21 cellular contexts compared by ENCODE assay signal in the genomic region with DNA sequence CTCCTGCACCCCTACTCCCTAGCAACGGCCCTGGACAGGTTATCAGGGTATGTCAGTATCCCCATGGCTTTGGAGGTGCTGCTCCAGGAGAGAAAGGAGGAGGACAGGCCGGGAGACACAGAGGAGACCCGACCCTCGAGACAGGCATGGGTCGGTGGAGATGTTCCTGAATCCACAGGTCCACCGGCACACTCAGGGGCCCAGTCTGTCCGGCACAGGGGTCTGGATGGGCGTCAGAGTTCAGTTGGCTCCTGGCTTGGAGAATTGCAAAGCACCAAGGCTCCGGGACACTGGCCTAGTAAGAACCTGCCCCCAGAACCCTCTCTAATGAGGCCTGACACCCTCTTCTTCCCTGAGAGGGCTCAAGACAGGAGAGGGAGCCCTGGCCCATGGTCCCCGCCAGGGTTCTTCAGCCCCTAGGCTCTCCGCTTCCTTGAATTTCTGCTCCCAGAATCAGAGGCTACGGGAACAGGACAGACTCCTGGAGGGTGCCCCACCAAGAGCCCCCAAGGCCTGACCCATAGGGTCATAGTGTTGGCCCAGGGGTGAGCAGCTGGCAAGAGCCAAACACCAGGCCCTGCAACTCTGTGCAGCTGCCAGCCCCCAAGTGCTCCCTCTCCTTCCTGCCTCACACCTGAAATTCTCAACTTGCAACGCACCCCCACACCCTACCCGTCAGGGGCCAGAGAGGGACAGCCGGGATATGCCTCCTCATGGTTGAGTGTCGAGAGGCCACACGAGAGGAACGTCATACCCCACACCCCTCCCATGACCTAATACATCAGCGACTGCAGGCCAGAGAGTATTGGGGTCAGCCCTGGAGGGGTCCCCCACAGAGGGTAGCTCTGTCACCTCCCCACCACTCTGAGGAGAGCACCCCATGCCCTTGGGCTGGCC. TPM values are rescaled to one million over a fixed set of nuclear protein-coding genes. Genes with fewer than 3 reads are reported as not detected.
DNase-seq lines count a peak whose midpoint lies in the region; ATAC-seq and TF ChIP-seq lines count a peak whose summit lies in the region.
"Had no signal": no experiment of that assay in that cellular context is flagged by ENCODE, and none has a peak within 500 bp of the region (broad histone marks: within the 10 kb centered on the region; RNA-seq: fewer than 3 reads in every experiment).

No MANE protein-coding gene starts in this region.

- peaks cover 8% of the 10 kb centered on the region for H3K27me3 Mint-ChIP-seq in activated CD8-positive, alpha-beta memory T cell treated with anti-CD3 and anti-CD28 coated beads, Interleukin-2, amount 10 ng/mL, durations not matched to agents 7 days and 5 days
- H3K27me3 Mint-ChIP-seq in activated naive CD8-positive, alpha-beta T cell treated with anti-CD3 and anti-CD28 coated beads, Interleukin-2, amount 10 ng/mL, durations not matched to agents 7 days and 5 days, result peaks cover 26% of the 10 kb centered on the region
- peaks cover 36% of the 10 kb centered on the region for H3K27me3 Mint-ChIP-seq in WTC11 (ENCODE audit: low read depth)

- H3K27me3 ChIP-seq in DND-41 (ENCODE audit: insufficient read depth, low read length, poor library complexity), result no peaks in the 10 kb centered on the region

- no peaks in the 10 kb centered on the region for H3K9me3 ChIP-seq in DND-41 (ENCODE audit: insufficient read depth, low read length, severe bottlenecking)
- H3K9me3 ChIP-seq: A549, Caco-2, gastrocnemius medialis, transverse colon had no signal

- H3K4me1 Mint-ChIP-seq in activated CD8-positive, alpha-beta memory T cell treated with anti-CD3 and anti-CD28 coated beads, Interleukin-2, amount 10 ng/mL, durations not matched to agents 7 days and 5 days, result peaks cover 18% of the 10 kb centered on the region
- peaks cover 12% of the 10 kb centered on the region for H3K4me1 Mint-ChIP-seq in activated naive CD8-positive, alpha-beta T cell treated with anti-CD3 and anti-CD28 coated beads, Interleukin-2, amount 10 ng/mL, durations not matched to agents 7 days and 5 days
- peaks cover 21% of the 10 kb centered on the region for H3K4me1 Mint-ChIP-seq in stimulated activated effector memory CD8-positive, alpha-beta T cell treated with anti-CD3 and anti-CD28 coated beads, Interleukin-12 subunit alpha, Interleukin-12 subunit beta, amount 100 ng/mL, for 72 hours
- peaks cover 6% of the 10 kb centered on the region for H3K4me1 Mint-ChIP-seq in WTC11

- no peaks in the 10 kb centered on the region for H3K79me2 ChIP-seq in DND-41 (ENCODE audit: insufficient read depth, low read length)

- ATAC-seq in activated CD8-positive, alpha-beta memory T cell treated with anti-CD3 and anti-CD28 coated beads, Interleukin-2, amount 10 ng/mL, durations not matched to agents 7 days and 5 days, result no peak
- ATAC-seq in DND-41 (ENCODE audit: insufficient read depth, low read depth) (peak; percentile 7; the same call in 1 of the 3 replicates), HG02970 (IDR thresholded peaks at IDR 0.05; ENCODE audit: low FRiP score, unreplicated experiment) (no peak), WTC11 (no peak)
- ATAC-seq in activated naive CD8-positive, alpha-beta T cell treated with anti-CD3 and anti-CD28 coated beads, Interleukin-2, amount 10 ng/mL, durations not matched to agents 7 days and 5 days (ENCODE audit: low read depth), result no peak
- ATAC-seq in stimulated activated effector memory CD8-positive, alpha-beta T cell treated with anti-CD3 and anti-CD28 coated beads, Interleukin-12 subunit alpha, Interleukin-12 subunit beta, amount 100 ng/mL, for 72 hours, result no peak
- ATAC-seq: A549, gastrocnemius medialis, HCT116, left lobe of liver had no signal

- no peak overlapping the region for H3K27ac ChIP-seq in DND-41 (ENCODE audit: low read length)
- H3K27ac ChIP-seq: A549, gastrocnemius medialis, WERI-Rb-1 had no signal

- CTCF ChIA-PET in activated CD8-positive, alpha-beta memory T cell treated with anti-CD3 and anti-CD28 coated beads, Interleukin-2, amount 10 ng/mL, durations not matched to agents 7 days and 5 days (lab: Charles Lee), result interaction anchor here (1.0 to 1.8 kb wide), 4 partner anchors 16 to 159 kb away, joined by 3 to 7 read pairs (median 4); no protein-coding TSS in a partner anchor
- CTCF ChIA-PET in WTC11 (lab: Charles Lee), result interaction anchor here (1.1 to 2.3 kb wide), 6 partner anchors 15 to 160 kb away, joined by 3 to 10 read pairs (median 8); partner anchors contain the start of gene KCP

- POLR2A ChIA-PET in activated naive CD8-positive, alpha-beta T cell treated with anti-CD3 and anti-CD28 coated beads, Interleukin-2, amount 10 ng/mL, durations not matched to agents 7 days and 5 days (lab: Charles Lee), result interaction anchor here (0.6 to 1.5 kb wide), 4 partner anchors 19 to 1544 kb away, joined by 3 to 13 read pairs (median 3); partner anchors contain the start of genes ATP6V1F and TNPO3
- POLR2A ChIA-PET in WTC11 (lab: Charles Lee), result no interaction called here

- H3K9me3 Mint-ChIP-seq in activated CD8-positive, alpha-beta memory T cell treated with anti-CD3 and anti-CD28 coated beads, Interleukin-2, amount 10 ng/mL, durations not matched to agents 7 days and 5 days (ENCODE audit: low read depth), result no peaks in the 10 kb centered on the region
- H3K9me3 Mint-ChIP-seq in activated naive CD8-positive, alpha-beta T cell treated with anti-CD3 and anti-CD28 coated beads, Interleukin-2, amount 10 ng/mL, durations not matched to agents 7 days and 5 days, result no peaks in the 10 kb centered on the region
- H3K9me3 Mint-ChIP-seq in stimulated activated effector memory CD8-positive, alpha-beta T cell treated with anti-CD3 and anti-CD28 coated beads, Interleukin-12 subunit alpha, Interleukin-12 subunit beta, amount 100 ng/mL, for 72 hours, result no peaks in the 10 kb centered on the region
- peaks cover 8% of the 10 kb centered on the region for H3K9me3 Mint-ChIP-seq in WTC11
- H3K9me3 Mint-ChIP-seq: immature natural killer cell had no signal

- no peak overlapping the region for H3K4me2 ChIP-seq in DND-41 (ENCODE audit: insufficient read depth, low read length)
- H3K4me2 ChIP-seq: A549 had no signal

- DNase-seq in activated CD8-positive, alpha-beta memory T cell treated with anti-CD3 and anti-CD28 coated beads, Interleukin-2, amount 10 ng/mL, durations not matched to agents 7 days and 5 days, result no peak
- no peak for DNase-seq in activated CD8-positive, alpha-beta memory T cell treated with anti-CD3 and anti-CD28 coated beads, Interleukin-2, amount 50 U/mL, for 48 hours
- no peak for DNase-seq in DND-41
- no peak for DNase-seq in activated naive CD8-positive, alpha-beta T cell treated with anti-CD3 and anti-CD28 coated beads, Interleukin-2, amount 10 ng/mL, durations not matched to agents 7 days and 5 days
- DNase-seq in stimulated activated effector memory CD8-positive, alpha-beta T cell treated with anti-CD3 and anti-CD28 coated beads, Interleukin-12 subunit alpha, Interleukin-12 subunit beta, amount 100 ng/mL, for 72 hours (ENCODE audit: low spot score in 2 of 2), result no peak
- no peak for DNase-seq in WTC11 (ENCODE audit: low spot score)
- no peak for DNase-seq in NAMALWA (ENCODE audit: low spot score)
- DNase-seq: cortex of kidney, NCI-H1048, NCI-H187, NCI-H526 treated with DMSO at 0.1 percent for 48 hours, T-helper 9 cell, WERI-Rb-1 had no signal

- H3K36me3 ChIP-seq in DND-41 (ENCODE audit: insufficient read depth, low read length), result no peaks in the 10 kb centered on the region
- H3K36me3 ChIP-seq: gastrocnemius medialis, transverse colon, WERI-Rb-1 had no signal

- H3K4me3 Mint-ChIP-seq in activated CD8-positive, alpha-beta memory T cell treated with anti-CD3 and anti-CD28 coated beads, Interleukin-2, amount 10 ng/mL, durations not matched to agents 7 days and 5 days, result no peak overlapping the region
- H3K4me3 Mint-ChIP-seq in activated naive CD8-positive, alpha-beta T cell treated with anti-CD3 and anti-CD28 coated beads, Interleukin-2, amount 10 ng/mL, durations not matched to agents 7 days and 5 days, result peak overlapping the region; percentile 27
- no peak overlapping the region for H3K4me3 Mint-ChIP-seq in stimulated activated effector memory CD8-positive, alpha-beta T cell treated with anti-CD3 and anti-CD28 coated beads, Interleukin-12 subunit alpha, Interleukin-12 subunit beta, amount 100 ng/mL, for 72 hours
- no peak overlapping the region for H3K4me3 Mint-ChIP-seq in WTC11

- no peak overlapping the region for H3K9ac ChIP-seq in DND-41 (ENCODE audit: low read depth, low read length)

- peak overlapping the region; percentile 15 for H3K27ac Mint-ChIP-seq in activated CD8-positive, alpha-beta memory T cell treated with anti-CD3 and anti-CD28 coated beads, Interleukin-2, amount 10 ng/mL, durations not matched to agents 7 days and 5 days
- peak overlapping the region; percentile 81 for H3K27ac Mint-ChIP-seq in activated naive CD8-positive, alpha-beta T cell treated with anti-CD3 and anti-CD28 coated beads, Interleukin-2, amount 10 ng/mL, durations not matched to agents 7 days and 5 days
- peak overlapping the region; percentile 92 for H3K27ac Mint-ChIP-seq in stimulated activated effector memory CD8-positive, alpha-beta T cell treated with anti-CD3 and anti-CD28 coated beads, Interleukin-12 subunit alpha, Interleukin-12 subunit beta, amount 100 ng/mL, for 72 hours
- H3K27ac Mint-ChIP-seq in WTC11, result no peak overlapping the region

- no peak overlapping the region for H3K4me3 ChIP-seq in DND-41 (ENCODE audit: low read depth in 1 of 2, low read length in 2 of 2)
- H3K4me3 ChIP-seq: A549, gastrocnemius medialis had no signal

- no peaks in the 10 kb centered on the region for H3K4me1 ChIP-seq in DND-41 (ENCODE audit: insufficient read depth, low read length)
- H3K4me1 ChIP-seq: gastrocnemius medialis had no signal

- peaks cover 1% of the 10 kb centered on the region for H3K36me3 Mint-ChIP-seq in activated CD8-positive, alpha-beta memory T cell treated with anti-CD3 and anti-CD28 coated beads, Interleukin-2, amount 10 ng/mL, durations not matched to agents 7 days and 5 days
- H3K36me3 Mint-ChIP-seq in activated naive CD8-positive, alpha-beta T cell treated with anti-CD3 and anti-CD28 coated beads, Interleukin-2, amount 10 ng/mL, durations not matched to agents 7 days and 5 days, result peaks cover 2% of the 10 kb centered on the region
- H3K36me3 Mint-ChIP-seq in stimulated activated effector memory CD8-positive, alpha-beta T cell treated with anti-CD3 and anti-CD28 coated beads, Interleukin-12 subunit alpha, Interleukin-12 subunit beta, amount 100 ng/mL, for 72 hours, result peaks cover 5% of the 10 kb centered on the region
- H3K36me3 Mint-ChIP-seq in WTC11, result no peaks in the 10 kb centered on the region; the same call in 1 of the 2 replicates

- H2AFZ ChIP-seq in DND-41 (ENCODE audit: low read depth, low read length), result no peak overlapping the region

- H4K20me1 ChIP-seq in DND-41 (ENCODE audit: insufficient read depth, low read length), result no peaks in the 10 kb centered on the region

- TF ChIP-seq CTCF in DND-41 (IDR thresholded peaks at IDR 0.05; ENCODE audit: borderline replicate concordance, extremely low read depth, low read length, poor library complexity, severe bottlenecking), result no peak
- TF ChIP-seq CTCF in WTC11 (IDR thresholded peaks at IDR 0.05), result no peak

RNA-seq across cellular contexts. Expression of gene IRF5, which starts 5.5 kb away (rescaled TPM):
- 10 to 100 TPM; 16.5 to 17.7 TPM for total RNA-seq in activated CD8-positive, alpha-beta memory T cell treated with anti-CD3 and anti-CD28 coated beads, Interleukin-2, amount 10 ng/mL, durations not matched to agents 7 days and 5 days
- total RNA-seq in activated naive CD8-positive, alpha-beta T cell treated with anti-CD3 and anti-CD28 coated beads, Interleukin-2, amount 10 ng/mL, durations not matched to agents 7 days and 5 days, result 1 to 10 TPM; 7.7 to 8.2 TPM
- total RNA-seq in WTC11 (2021), result 0.66 to 0.71 TPM (median 0.69 TPM) in 3 replicates

RNA-seq across cellular contexts. Expression of gene KCP, which starts 21.7 kb away (rescaled TPM):
- under 1 TPM; 0.20 to 0.52 TPM for total RNA-seq in activated CD8-positive, alpha-beta memory T cell treated with anti-CD3 and anti-CD28 coated beads, Interleukin-2, amount 10 ng/mL, durations not matched to agents 7 days and 5 days
- total RNA-seq in activated naive CD8-positive, alpha-beta T cell treated with anti-CD3 and anti-CD28 coated beads, Interleukin-2, amount 10 ng/mL, durations not matched to agents 7 days and 5 days, result under 1 TPM; 0.57 to 0.69 TPM
- total RNA-seq in WTC11 (2021), result 2.5 to 2.9 TPM (median 2.7 TPM) in 3 replicates
